ENCODE assay signal across 9 cellular contexts in the genomic region with DNA sequence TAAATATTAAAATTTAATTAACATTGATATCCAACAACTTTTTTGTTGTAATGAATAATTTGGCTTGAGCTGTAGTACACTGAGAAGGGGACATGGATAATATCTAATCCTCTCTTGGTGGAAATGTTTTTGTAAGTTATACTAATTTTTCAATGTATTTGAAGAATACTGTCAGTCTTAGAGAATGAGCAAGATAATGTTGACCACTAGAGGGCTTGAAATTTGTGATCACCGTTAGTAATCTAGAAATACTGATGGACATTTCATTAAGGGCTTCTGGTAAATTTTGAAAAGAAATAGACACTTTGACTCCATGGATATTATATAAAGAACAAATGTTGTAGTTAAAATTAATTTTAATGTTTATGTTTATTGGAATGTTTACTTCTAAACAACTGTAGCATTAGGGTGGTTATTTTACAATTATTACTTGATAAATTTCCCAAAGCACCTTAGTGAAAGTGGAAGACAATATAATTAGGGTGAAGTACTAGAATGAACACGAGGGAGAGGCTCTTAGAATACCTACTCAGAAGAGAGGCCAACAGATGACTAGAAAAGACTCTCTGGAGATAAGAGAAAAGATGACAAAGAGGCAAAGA. TPM values are rescaled to one million over a fixed set of nuclear protein-coding genes. Genes with fewer than 3 reads are reported as not detected.
DNase-seq lines count a peak whose midpoint lies in the region; ATAC-seq and TF ChIP-seq lines count a peak whose summit lies in the region.
"Had no signal": no experiment of that assay in that cellular context is flagged by ENCODE, and none has a peak within 500 bp of the region (broad histone marks: within the 10 kb centered on the region; RNA-seq: fewer than 3 reads in every experiment).

No MANE protein-coding gene starts in this region.

- H3K27ac ChIP-seq in Karpas-422 (ENCODE audit: low read length) (no peak overlapping the region), ascending aorta (no peak overlapping the region)
- H3K27ac ChIP-seq: BLaER1 treated with 17β-estradiol and CSF1 and Interleukin-3, amounts not matched to agents 10 nM and 100 nM had no signal

- no peaks in the 10 kb centered on the region for H3K79me2 ChIP-seq in Karpas-422 (ENCODE audit: low read length)

- H2AFZ ChIP-seq in Karpas-422 (ENCODE audit: low read length): no peak overlapping the region

- H3K9me2 ChIP-seq in Karpas-422 (replicated peaks; ENCODE audit: insufficient read depth, low read length): no peaks in the 10 kb centered on the region

- H3K9me3 ChIP-seq in Karpas-422 (ENCODE audit: low read length): no peaks in the 10 kb centered on the region
- H3K9me3 ChIP-seq in ascending aorta: no peaks in the 10 kb centered on the region

- no peaks in the 10 kb centered on the region for H4K20me1 ChIP-seq in Karpas-422 (ENCODE audit: insufficient read depth, low read depth, low read length)
- H4K20me1 ChIP-seq: BLaER1 treated with 17β-estradiol and CSF1 and Interleukin-3, amounts not matched to agents 10 nM and 100 nM had no signal

- peak; percentile 69 for ATAC-seq in left lobe of liver
- ATAC-seq in stimulated activated naive CD8-positive, alpha-beta T cell treated with anti-CD3 and anti-CD28 coated beads, Interleukin-15, Interleukin-2, amounts not matched to agents 100 U/mL and 50 U/mL, for 24 hours: no peak

- no peak overlapping the region for H3K9ac ChIP-seq in Karpas-422 (ENCODE audit: low read length)
- H3K9ac ChIP-seq: BLaER1 treated with 17β-estradiol and CSF1 and Interleukin-3, amounts not matched to agents 10 nM and 100 nM had no signal

- H3K4me3 ChIP-seq in Karpas-422 (ENCODE audit: low read length): no peak overlapping the region
- no peak overlapping the region for H3K4me3 ChIP-seq in ascending aorta
- H3K4me3 ChIP-seq: BLaER1 treated with 17β-estradiol and CSF1 and Interleukin-3, amounts not matched to agents 10 nM and 100 nM had no signal

- TF ChIP-seq CTCF in ascending aorta (IDR thresholded peaks at IDR 0.05): peak; percentile 28 to 65 (median 59)

- no peak overlapping the region for H3K4me2 ChIP-seq in Karpas-422 (ENCODE audit: low read depth, low read length, poor library complexity, severe bottlenecking)

- DNase-seq in NCI-H1092 treated with DMSO at 0.1 percent for 48 hours (lab: John Stamatoyannopoulos, UW) (peak; percentile 23), NCI-H1092 (lab: John Stamatoyannopoulos, UW) (no peak), Karpas-422 (peak; percentile 79), ascending aorta (ENCODE audit: low spot score in 2 of 2) (no peak), left lobe of liver (ENCODE audit: low spot score) (no peak), DMS153 (lab: John Stamatoyannopoulos, UW) (no peak), DMS79 treated with DMSO at 0.1 percent for 48 hours (lab: John Stamatoyannopoulos, UW) (no peak)
- no peak for DNase-seq in stimulated activated naive CD8-positive, alpha-beta T cell treated with anti-CD3 and anti-CD28 coated beads, Interleukin-15, Interleukin-2, amounts not matched to agents 100 U/mL and 50 U/mL, for 24 hours

- H3K27me3 ChIP-seq in Karpas-422 (ENCODE audit: low read length) (no peaks in the 10 kb centered on the region), ascending aorta (no peaks in the 10 kb centered on the region)
- H3K27me3 ChIP-seq: BLaER1 treated with 17β-estradiol and CSF1 and Interleukin-3, amounts not matched to agents 10 nM and 100 nM had no signal

- H3K4me1 ChIP-seq in Karpas-422 (ENCODE audit: low read length) (peaks cover 5% of the 10 kb centered on the region; the same call in 1 of the 2 replicates), ascending aorta (peaks cover 4% of the 10 kb centered on the region in 2 donors)

- no peaks in the 10 kb centered on the region for H3K36me3 ChIP-seq in Karpas-422 (ENCODE audit: insufficient read depth, low read length)
- no peaks in the 10 kb centered on the region for H3K36me3 ChIP-seq in ascending aorta
- H3K36me3 ChIP-seq: BLaER1 treated with 17β-estradiol and CSF1 and Interleukin-3, amounts not matched to agents 10 nM and 100 nM had no signal

- intact Hi-C loops in ascending aorta (cut with DNase I): loop anchor here (5.0 to 10.0 kb wide), 2 partner anchors 103 to 291 kb away; no protein-coding TSS in a partner anchor

RNA-seq across cellular contexts. Expression of a gene that starts 20.0 kb away (rescaled TPM):
- total RNA-seq in Karpas-422 (2014; rRNA removed; shearing (Covaris generic); ENCODE audit: low replicate concordance): 114 and 165 TPM in 2 replicates
- 23.8 TPM for total RNA-seq in ascending aorta
- total RNA-seq in left lobe of liver: 19.3 TPM

Comparison
In these comparisons a context has a peak if more than half of its experiments do, and no peak if none do; other contexts are left out.
1. DNase-seq: peak in NCI-H1092 treated with DMSO at 0.1 percent for 48 hours (single experiment) and Karpas-422 (single experiment); none in NCI-H1092 (single experiment), ascending aorta (0 of 2), left lobe of liver (single experiment), DMS153 (single experiment), stimulated activated naive CD8-positive, alpha-beta T cell treated with anti-CD3 and anti-CD28 coated beads, Interleukin-15, Interleukin-2, amounts not matched to agents 100 U/mL and 50 U/mL, for 24 hours (single experiment) and DMS79 treated with DMSO at 0.1 percent for 48 hours (single experiment).